ENCODE assay signal across 1 cellular context in the genomic region with DNA sequence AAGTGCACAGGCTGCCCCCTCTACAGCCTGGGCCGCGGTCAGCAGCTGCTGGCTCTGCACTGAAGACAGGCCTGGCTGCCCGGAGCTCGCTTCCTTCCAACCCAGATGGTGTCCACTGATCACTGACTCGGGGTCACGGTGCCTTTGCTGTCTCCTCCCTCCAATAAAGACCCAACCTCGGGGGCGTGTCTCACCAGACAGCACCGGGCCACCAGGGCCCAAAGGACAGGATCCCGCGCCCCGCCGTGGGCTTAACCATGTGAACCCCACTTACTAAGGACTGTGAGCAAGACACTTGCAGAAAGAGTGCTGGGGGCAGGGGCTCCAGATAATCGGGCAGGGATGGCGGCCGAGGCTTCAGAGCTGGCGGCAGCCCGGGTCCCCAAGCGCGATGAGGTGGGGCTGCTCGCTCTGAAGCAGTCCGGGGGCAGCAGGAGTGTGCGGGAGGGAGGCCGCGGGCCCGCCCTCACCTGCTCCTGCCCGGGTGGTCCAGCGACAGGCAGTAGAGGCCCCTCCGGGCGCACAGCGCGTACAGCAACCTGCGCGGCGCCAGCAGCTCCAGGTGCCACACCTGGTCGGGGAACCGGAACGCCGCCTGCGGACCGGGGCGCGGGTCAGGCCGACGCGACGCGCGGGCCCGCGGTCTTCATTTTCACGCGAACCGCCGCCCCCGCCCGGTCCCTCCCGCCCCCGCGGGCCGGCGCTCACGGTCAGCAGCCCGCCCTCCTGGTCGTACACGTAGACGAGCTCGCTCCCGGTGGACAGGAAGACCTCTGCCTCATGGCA.
TF ChIP-seq lines count a peak whose summit lies in the region.

No MANE protein-coding gene starts in this region.

TF ChIP-seq in A549, 52 proteins besides CTCF, POLR2A, EP300 and RAD21 (continued from another document):
- TF ChIP-seq, protein P1, sequence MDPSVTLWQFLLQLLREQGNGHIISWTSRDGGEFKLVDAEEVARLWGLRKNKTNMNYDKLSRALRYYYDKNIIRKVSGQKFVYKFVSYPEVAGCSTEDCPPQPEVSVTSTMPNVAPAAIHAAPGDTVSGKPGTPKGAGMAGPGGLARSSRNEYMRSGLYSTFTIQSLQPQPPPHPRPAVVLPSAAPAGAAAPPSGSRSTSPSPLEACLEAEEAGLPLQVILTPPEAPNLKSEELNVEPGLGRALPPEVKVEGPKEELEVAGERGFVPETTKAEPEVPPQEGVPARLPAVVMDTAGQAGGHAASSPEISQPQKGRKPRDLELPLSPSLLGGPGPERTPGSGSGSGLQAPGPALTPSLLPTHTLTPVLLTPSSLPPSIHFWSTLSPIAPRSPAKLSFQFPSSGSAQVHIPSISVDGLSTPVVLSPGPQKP (IDR thresholded peaks at IDR 0.05; ENCODE audit: low read depth, low read length): no peak
- TF ChIP-seq, protein P2, sequence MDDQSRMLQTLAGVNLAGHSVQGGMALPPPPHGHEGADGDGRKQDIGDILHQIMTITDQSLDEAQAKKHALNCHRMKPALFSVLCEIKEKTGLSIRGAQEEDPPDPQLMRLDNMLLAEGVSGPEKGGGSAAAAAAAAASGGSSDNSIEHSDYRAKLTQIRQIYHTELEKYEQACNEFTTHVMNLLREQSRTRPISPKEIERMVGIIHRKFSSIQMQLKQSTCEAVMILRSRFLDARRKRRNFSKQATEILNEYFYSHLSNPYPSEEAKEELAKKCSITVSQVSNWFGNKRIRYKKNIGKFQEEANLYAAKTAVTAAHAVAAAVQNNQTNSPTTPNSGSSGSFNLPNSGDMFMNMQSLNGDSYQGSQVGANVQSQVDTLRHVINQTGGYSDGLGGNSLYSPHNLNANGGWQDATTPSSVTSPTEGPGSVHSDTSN (IDR thresholded peaks at IDR 0.05): no peak
- TF ChIP-seq, protein P3, sequence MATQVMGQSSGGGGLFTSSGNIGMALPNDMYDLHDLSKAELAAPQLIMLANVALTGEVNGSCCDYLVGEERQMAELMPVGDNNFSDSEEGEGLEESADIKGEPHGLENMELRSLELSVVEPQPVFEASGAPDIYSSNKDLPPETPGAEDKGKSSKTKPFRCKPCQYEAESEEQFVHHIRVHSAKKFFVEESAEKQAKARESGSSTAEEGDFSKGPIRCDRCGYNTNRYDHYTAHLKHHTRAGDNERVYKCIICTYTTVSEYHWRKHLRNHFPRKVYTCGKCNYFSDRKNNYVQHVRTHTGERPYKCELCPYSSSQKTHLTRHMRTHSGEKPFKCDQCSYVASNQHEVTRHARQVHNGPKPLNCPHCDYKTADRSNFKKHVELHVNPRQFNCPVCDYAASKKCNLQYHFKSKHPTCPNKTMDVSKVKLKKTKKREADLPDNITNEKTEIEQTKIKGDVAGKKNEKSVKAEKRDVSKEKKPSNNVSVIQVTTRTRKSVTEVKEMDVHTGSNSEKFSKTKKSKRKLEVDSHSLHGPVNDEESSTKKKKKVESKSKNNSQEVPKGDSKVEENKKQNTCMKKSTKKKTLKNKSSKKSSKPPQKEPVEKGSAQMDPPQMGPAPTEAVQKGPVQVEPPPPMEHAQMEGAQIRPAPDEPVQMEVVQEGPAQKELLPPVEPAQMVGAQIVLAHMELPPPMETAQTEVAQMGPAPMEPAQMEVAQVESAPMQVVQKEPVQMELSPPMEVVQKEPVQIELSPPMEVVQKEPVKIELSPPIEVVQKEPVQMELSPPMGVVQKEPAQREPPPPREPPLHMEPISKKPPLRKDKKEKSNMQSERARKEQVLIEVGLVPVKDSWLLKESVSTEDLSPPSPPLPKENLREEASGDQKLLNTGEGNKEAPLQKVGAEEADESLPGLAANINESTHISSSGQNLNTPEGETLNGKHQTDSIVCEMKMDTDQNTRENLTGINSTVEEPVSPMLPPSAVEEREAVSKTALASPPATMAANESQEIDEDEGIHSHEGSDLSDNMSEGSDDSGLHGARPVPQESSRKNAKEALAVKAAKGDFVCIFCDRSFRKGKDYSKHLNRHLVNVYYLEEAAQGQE (IDR thresholded peaks at IDR 0.05): no peak
- peak; percentile 56; the same call in 1 of the 2 replicates for TF ChIP-seq PHF8 (IDR thresholded peaks at IDR 0.05; ENCODE audit: borderline replicate concordance, low read depth)
TF ChIP-seq in A549: peak in this region for 2.
